19 cellular contexts compared by ENCODE assay signal in genomic region chr1:63407002-63407401, GRCh38.
"Had no signal": no experiment of that assay in that cellular context is flagged by ENCODE, and none has a peak within 500 bp of the region (broad histone marks: within the 10 kb centered on the region; RNA-seq: fewer than 3 reads in every experiment).

No MANE protein-coding gene starts in this region.

- H3K27me3 ChIP-seq: body of pancreas, esophagus muscularis mucosa, neural progenitor cell, spleen had no signal

- ATAC-seq: activated T-cell treated with anti-CD3 and anti-CD28 coated beads, Interleukin-2, amount 50 U/mL, for 72 hours; body of pancreas; naive thymus-derived CD8-positive, alpha-beta T cell had no signal

- H3K4me1 ChIP-seq: body of pancreas, esophagus muscularis mucosa, spleen had no signal

- H3K4me3 ChIP-seq: body of pancreas, esophagus muscularis mucosa, neural progenitor cell, spleen had no signal

- DNase-seq: activated B cell treated with CpG ODN at 0.5 μM for 24 hours; activated CD4-positive, alpha-beta memory T cell treated with anti-CD3 and anti-CD28 coated beads, Interleukin-2, amount 10 ng/mL, durations not matched to agents 7 days and 5 days; activated CD4-positive, alpha-beta T cell treated with anti-CD3 and anti-CD28 coated beads for 48 hours; activated effector memory CD4-positive, alpha-beta T cell treated with anti-CD3 and anti-CD28 coated beads, Interleukin-2, amount 50 U/mL, for 16 hours; activated naive CD4-positive, alpha-beta T cell treated with anti-CD3 and anti-CD28 coated beads, Interleukin-2, amount 10 ng/mL, durations not matched to agents 7 days and 5 days; activated T-cell treated with anti-CD3 and anti-CD28 coated beads, Interleukin-2, amount 50 U/mL, for 72 hours; anterior cingulate cortex; body of pancreas; caudate nucleus; effector memory CD4-positive, alpha-beta T cell; kidney; naive thymus-derived CD8-positive, alpha-beta T cell; spleen; stimulated activated CD4-positive, alpha-beta T cell treated with anti-CD3 and anti-CD28 coated beads, Interleukin-4, amount 100 ng/mL, for 24 hours; stimulated activated naive CD4-positive, alpha-beta T cell treated with Interleukin-2 at 50 U/mL for 16 hours; T-helper 1 cell; T-helper 9 cell had no signal

- H3K9me3 ChIP-seq: body of pancreas, esophagus muscularis mucosa, spleen had no signal

- H2AFZ ChIP-seq: neural progenitor cell had no signal

- H3K4me2 ChIP-seq: neural progenitor cell had no signal

- H3K9ac ChIP-seq: neural progenitor cell had no signal

- H3K27ac ChIP-seq: body of pancreas, esophagus muscularis mucosa, neural progenitor cell, spleen had no signal
